ENCODE assay signal across 11 cellular contexts in genomic region chr3:129651316-129652202, GRCh38. TPM values are rescaled to one million over a fixed set of nuclear protein-coding genes. Genes with fewer than 3 reads are reported as not detected.
DNase-seq lines count a peak whose midpoint lies in the region; ATAC-seq and TF ChIP-seq lines count a peak whose summit lies in the region.
"Had no signal": no experiment of that assay in that cellular context is flagged by ENCODE, and none has a peak within 500 bp of the region (broad histone marks: within the 10 kb centered on the region; RNA-seq: fewer than 3 reads in every experiment).

No MANE protein-coding gene starts in this region.

- H4K20me1 ChIP-seq in PC-3 (ENCODE audit: low read length): no peaks in the 10 kb centered on the region

- ATAC-seq in PC-3: peak; percentile 89
- no peak for ATAC-seq in effector memory CD8-positive, alpha-beta T cell (replicated peaks)
- ATAC-seq: stimulated activated naive CD8-positive, alpha-beta T cell treated with anti-CD3 and anti-CD28 coated beads, Interleukin-15, amount 100 ng/mL, for 72 hours had no signal

- peak overlapping the region; percentile 66 for H3K4me2 ChIP-seq in PC-3 (ENCODE audit: low read length)

- no peak for TF ChIP-seq CTCF in PC-3 (conservative IDR thresholded peaks at IDR 0.05; ENCODE audit: low read depth, low read length)
- TF ChIP-seq CTCF in ovary (IDR thresholded peaks at IDR 0.05): no peak

- H3K9ac ChIP-seq in PC-3 (ENCODE audit: low read length): peak overlapping the region; percentile 16; the same call in 1 of the 2 replicates

- no peaks in the 10 kb centered on the region for H3K9me2 ChIP-seq in PC-3 (replicated peaks; ENCODE audit: low read length)

- peak; percentile 90 for DNase-seq in ELR (ENCODE audit: low read depth)
- peak; percentile 92 for DNase-seq in PC-3
- peak; percentile 20 for DNase-seq in epidermal melanocyte (ENCODE audit: insufficient read length, low spot score)
- peak; percentile 36 to 59 (median 51) for DNase-seq in ovary
- DNase-seq in central memory CD4-positive, alpha-beta T cell: no peak
- DNase-seq in NCI-H345 treated with DMSO at 0.1 percent for 48 hours (lab: John Stamatoyannopoulos, UW; ENCODE audit: unreplicated experiment): no peak
- no peak for DNase-seq in effector memory CD8-positive, alpha-beta T cell
- DNase-seq in ecto neural progenitor cell (ENCODE audit: low spot score): no peak
- DNase-seq: activated gamma-delta T cell; SHP77; stimulated activated naive CD8-positive, alpha-beta T cell treated with anti-CD3 and anti-CD28 coated beads, Interleukin-15, amount 100 ng/mL, for 72 hours had no signal

- H3K4me3 Mint-ChIP-seq in effector memory CD8-positive, alpha-beta T cell: no peak overlapping the region
- H3K4me3 Mint-ChIP-seq: stimulated activated naive CD8-positive, alpha-beta T cell treated with anti-CD3 and anti-CD28 coated beads, Interleukin-15, amount 100 ng/mL, for 72 hours had no signal

- H3K27me3 Mint-ChIP-seq in effector memory CD8-positive, alpha-beta T cell: no peaks in the 10 kb centered on the region
- H3K27me3 Mint-ChIP-seq: stimulated activated naive CD8-positive, alpha-beta T cell treated with anti-CD3 and anti-CD28 coated beads, Interleukin-15, amount 100 ng/mL, for 72 hours had no signal

- WGBS in ovary, 3 donors: 58 to 69% (median 58%) methylated on average over 9 of the region's 9 CpGs

- no peak for TF ChIP-seq POLR2A in ovary (IDR thresholded peaks at IDR 0.05)

- POLR2A ChIA-PET in PC-3 (lab: Charles Lee; ENCODE audit: unreplicated experiment): no interaction called here

- no peak for TF ChIP-seq EP300 in ovary (IDR thresholded peaks at IDR 0.05)

- H3K9me3 ChIP-seq in PC-3 (ENCODE audit: low read length) (no peaks in the 10 kb centered on the region), ovary (no peaks in the 10 kb centered on the region)

- H3K4me1 ChIP-seq in PC-3 (ENCODE audit: insufficient read depth, low read length) (peaks cover 35% of the 10 kb centered on the region), ovary (ENCODE audit: insufficient read depth) (peaks cover 1% of the 10 kb centered on the region)

- H3F3A ChIP-seq in PC-3 (ENCODE audit: low read length, unreplicated experiment): peaks cover 6% of the 10 kb centered on the region

- CTCF ChIA-PET in PC-3 (lab: Charles Lee): no interaction called here

- H3K27ac ChIP-seq in PC-3 (ENCODE audit: low read length): peak overlapping the region; percentile 79
- H3K27ac ChIP-seq in ovary: no peak overlapping the region

- intact Hi-C loops in PC-3 (cut with micrococcal nuclease) (loop anchor here (1.0 to 5.0 kb wide), 4 partner anchors 11 to 143 kb away; no protein-coding TSS in a partner anchor), ovary (cut with DNase I) (loop anchor here in 2 of 4 donors (5.0 to 10.0 kb wide), 2 partner anchors 173 to 276 kb away; no protein-coding TSS in a partner anchor)

- no peak overlapping the region for H2AFZ ChIP-seq in PC-3 (ENCODE audit: low read length)

- H3K9me3 Mint-ChIP-seq in effector memory CD8-positive, alpha-beta T cell: no peaks in the 10 kb centered on the region
- H3K9me3 Mint-ChIP-seq: stimulated activated naive CD8-positive, alpha-beta T cell treated with anti-CD3 and anti-CD28 coated beads, Interleukin-15, amount 100 ng/mL, for 72 hours had no signal

- BruUV-seq in PC-3 (replicated peaks; lab: Mats Ljungman, UMichigan): no TSS peak

- no peak overlapping the region for H3K4me3 ChIP-seq in PC-3 (ENCODE audit: low read length)
- H3K4me3 ChIP-seq in ovary: no peak overlapping the region

- H3K36me3 ChIP-seq in PC-3 (ENCODE audit: low read depth, low read length) (peaks cover 5% of the 10 kb centered on the region; the same call in 1 of the 2 replicates), ovary (no peaks in the 10 kb centered on the region)

- H3K27me3 ChIP-seq in PC-3 (ENCODE audit: low read length) (no peaks in the 10 kb centered on the region), ovary (no peaks in the 10 kb centered on the region)

- no peak overlapping the region for H3K27ac Mint-ChIP-seq in effector memory CD8-positive, alpha-beta T cell
- H3K27ac Mint-ChIP-seq: stimulated activated naive CD8-positive, alpha-beta T cell treated with anti-CD3 and anti-CD28 coated beads, Interleukin-15, amount 100 ng/mL, for 72 hours had no signal

- H3K4me1 Mint-ChIP-seq in effector memory CD8-positive, alpha-beta T cell (ENCODE audit: low read depth in 2 of 2): peaks cover 3 to 4% of the 10 kb centered on the region in 2 donors
- H3K4me1 Mint-ChIP-seq: stimulated activated naive CD8-positive, alpha-beta T cell treated with anti-CD3 and anti-CD28 coated beads, Interleukin-15, amount 100 ng/mL, for 72 hours had no signal

- H3K36me3 Mint-ChIP-seq in effector memory CD8-positive, alpha-beta T cell (ENCODE audit: insufficient read depth): peaks cover 7% of the 10 kb centered on the region

- peaks cover 20% of the 10 kb centered on the region for H3K79me2 ChIP-seq in PC-3 (ENCODE audit: low read length)

RNA-seq across cellular contexts. Expression of gene PLXND1, which starts 45.1 kb away (rescaled TPM):
- 19.2 and 21.8 TPM in 2 replicates for total RNA-seq in PC-3 (2014; rRNA removed)
- total RNA-seq in ovary: 100 to 1,000 TPM in 1 of 7 donors, 10 to 100 TPM in 6; 21.6 to 111 (median 57.1) TPM
- polyA plus RNA-seq in ovary: 100 to 1,000 TPM in 1 of 2 donors, 10 to 100 TPM in 1; 55.2 to 120 TPM

Comparison
In these comparisons a context has a peak if more than half of its experiments do, and no peak if none do; other contexts are left out.
1. DNase-seq: peak in ELR (single experiment), PC-3 (single experiment), epidermal melanocyte (single experiment) and ovary (5 of 5); none in central memory CD4-positive, alpha-beta T cell (single experiment), NCI-H345 treated with DMSO at 0.1 percent for 48 hours (single experiment), effector memory CD8-positive, alpha-beta T cell (0 of 3) and ecto neural progenitor cell (single experiment).